Comparison of ENCODE assay signal across 8 cellular contexts in genomic region chr6:36594816-36595167, GRCh38. TPM values are rescaled to one million over a fixed set of nuclear protein-coding genes. Genes with fewer than 3 reads are reported as not detected.
DNase-seq lines count a peak whose midpoint lies in the region; ATAC-seq and TF ChIP-seq lines count a peak whose summit lies in the region.

No MANE protein-coding gene starts in this region.

- peaks cover 57% of the 10 kb centered on the region for H3K79me2 ChIP-seq in DOHH2 (ENCODE audit: control insufficient read depth, low read length)

- H4K20me1 ChIP-seq in DOHH2 (ENCODE audit: control insufficient read depth, insufficient read depth, low read depth, low read length) = peaks cover 50% of the 10 kb centered on the region

- peak overlapping the region; percentile 95 for H3K4me3 ChIP-seq in DOHH2 (ENCODE audit: low read length)
- peak overlapping the region; percentile 82 for H3K4me3 ChIP-seq in NT2/D1 (ENCODE audit: insufficient read length, low read depth)

- peak overlapping the region; percentile 89 for H3K4me2 ChIP-seq in DOHH2 (ENCODE audit: low read length)

- H3K4me1 ChIP-seq in DOHH2 (ENCODE audit: control insufficient read depth, low read length) = peaks cover 73% of the 10 kb centered on the region
- peaks cover 8% of the 10 kb centered on the region for H3K4me1 ChIP-seq in NT2/D1 (ENCODE audit: insufficient read depth, insufficient read length)

- peak overlapping the region; percentile 96 for H3K9ac ChIP-seq in NT2/D1 (ENCODE audit: insufficient read length, low read depth)

- peak overlapping the region; percentile 99 for H3K27ac ChIP-seq in DOHH2 (ENCODE audit: low read depth, low read length)

- peaks cover 77% of the 10 kb centered on the region for H3F3A ChIP-seq in DOHH2 (ENCODE audit: control insufficient read depth, insufficient read depth)

- H3K4me1 Mint-ChIP-seq in effector memory CD8-positive, alpha-beta T cell (ENCODE audit: low read depth in 2 of 2) = peaks cover 36 to 47% of the 10 kb centered on the region in 2 donors
- peaks cover 52 to 55% (median 52%) of the 10 kb centered on the region in 3 donors for H3K4me1 Mint-ChIP-seq in naive B cell

- no peak for ATAC-seq in effector memory CD8-positive, alpha-beta T cell (replicated peaks)
- ATAC-seq in naive B cell (ENCODE audit: low read depth in 2 of 2) (no peak), HG02763 (IDR thresholded peaks at IDR 0.05; ENCODE audit: unreplicated experiment) (no peak), GM19324 (IDR thresholded peaks at IDR 0.05; ENCODE audit: low FRiP score, unreplicated experiment) (no peak)

- H3K27ac Mint-ChIP-seq in effector memory CD8-positive, alpha-beta T cell = peak overlapping the region; percentile 98 to 99
- H3K27ac Mint-ChIP-seq in naive B cell = peak overlapping the region; percentile 98 to 100 (median 100)

- H3K9me2 ChIP-seq in DOHH2 (replicated peaks; ENCODE audit: control insufficient read depth, low read length) = no peaks in the 10 kb centered on the region

- H3K27me3 Mint-ChIP-seq in effector memory CD8-positive, alpha-beta T cell = no peaks in the 10 kb centered on the region
- H3K27me3 Mint-ChIP-seq in naive B cell = no peaks in the 10 kb centered on the region

- DNase-seq in NT2/D1 (ENCODE audit: low read depth, low spot score) (no peak), naive B cell (peak; percentile 29), AG20443 (ENCODE audit: low spot score) (no peak), HT-29 (ENCODE audit: low spot score) (no peak)
- DNase-seq in effector memory CD8-positive, alpha-beta T cell = peak in 1 of 3 experiments; percentile 28

- no peak for TF ChIP-seq CTCF in DOHH2 (IDR thresholded peaks at IDR 0.05; ENCODE audit: low read depth, low read length, poor library complexity, severe bottlenecking)

- H3K9me3 Mint-ChIP-seq in effector memory CD8-positive, alpha-beta T cell = no peaks in the 10 kb centered on the region
- H3K9me3 Mint-ChIP-seq in naive B cell = peaks cover 0 to 4% (median 0%) of the 10 kb centered on the region in 7 donors

- H3K27me3 ChIP-seq in DOHH2 (ENCODE audit: control insufficient read depth, low read length) (no peaks in the 10 kb centered on the region), NT2/D1 (ENCODE audit: insufficient read depth, insufficient read length) (no peaks in the 10 kb centered on the region)

- peak overlapping the region; percentile 87 to 92 for H3K4me3 Mint-ChIP-seq in effector memory CD8-positive, alpha-beta T cell
- H3K4me3 Mint-ChIP-seq in naive B cell = peak overlapping the region; percentile 83 to 100 (median 96)

- H3K36me3 Mint-ChIP-seq in effector memory CD8-positive, alpha-beta T cell (ENCODE audit: insufficient read depth) = peaks cover 71% of the 10 kb centered on the region
- H3K36me3 Mint-ChIP-seq in naive B cell = peaks cover 30 to 35% of the 10 kb centered on the region in 2 donors

- peaks cover 56% of the 10 kb centered on the region for H3K36me3 ChIP-seq in DOHH2 (ENCODE audit: control insufficient read depth, low read length)
- H3K36me3 ChIP-seq in NT2/D1 (ENCODE audit: insufficient read depth, insufficient read length, low read length) = peaks cover 49% of the 10 kb centered on the region

- H3K9me3 ChIP-seq in DOHH2 (ENCODE audit: control insufficient read depth, insufficient read depth, low read length) = no peaks in the 10 kb centered on the region
- H3K9me3 ChIP-seq in NT2/D1 (ENCODE audit: insufficient read depth, low read length) = no peaks in the 10 kb centered on the region

RNA-seq across cellular contexts. Expression of gene SRSF3, which starts 0.6 kb away (rescaled TPM):
- polyA plus RNA-seq in naive B cell (ENCODE audit: low read depth in 6 of 6) = 100 to 1,000 TPM; 246 to 396 (median 285) TPM
- total RNA-seq in HT-29 (2014; rRNA removed; shearing (Covaris generic)) = 269 and 285 TPM in 2 replicates

RNA-seq across cellular contexts. Expression of gene STK38, which starts 47.5 kb away (rescaled TPM):
- 10 to 100 TPM; 16.8 to 57.7 (median 36.3) TPM for polyA plus RNA-seq in naive B cell (ENCODE audit: low read depth in 6 of 6)
- total RNA-seq in HT-29 (2014; rRNA removed; shearing (Covaris generic)) = 6.5 and 8.1 TPM in 2 replicates
